Comparison of ENCODE assay signal across 8 cellular contexts in genomic region chr15:76335851-76336253, GRCh38. TPM values are rescaled to one million over a fixed set of nuclear protein-coding genes. Genes with fewer than 3 reads are reported as not detected.
A peak's percentile ranks its signal among the peaks of the same experiment; 100 is the strongest.
DNase-seq lines count a peak whose midpoint lies in the region; ATAC-seq, FAIRE-seq and TF ChIP-seq lines count a peak whose summit lies in the region.

No MANE protein-coding gene starts in this region.

- H3K4me3 ChIP-seq in GM08714 (ENCODE audit: low read length) (peak overlapping the region; percentile 75), GM12878 (peak overlapping the region; percentile 62)

- H3K27ac ChIP-seq in KOPT-K1 (ENCODE audit: low read depth, low read length, poor library complexity, severe bottlenecking) (peak overlapping the region; percentile 66), GM12878 (ENCODE audit: control insufficient read depth, insufficient read depth) (peak overlapping the region; percentile 51), caudate nucleus (ENCODE audit: low read depth, low read length) (no peak overlapping the region)

- peaks cover 24% of the 10 kb centered on the region for H3K4me1 ChIP-seq in GM12878 (ENCODE audit: control insufficient read depth, insufficient read depth, low read length)

- no peaks in the 10 kb centered on the region for H3K36me3 Mint-ChIP-seq in nephron progenitor cell (ENCODE audit: low read depth)

- CTCF ChIA-PET in GM12878 (lab: Yijun Ruan, JAX) = interaction anchor here (0.7 to 1.0 kb wide), 4 partner anchors 9 to 18 kb away, joined by 3 read pairs; no protein-coding TSS in a partner anchor

- peak; percentile 22; the same call in 1 of the 3 replicates for ATAC-seq in GM12878
- no peak for ATAC-seq in left ventricle myocardium superior
- no peak for ATAC-seq in esophagus mucosa
- ATAC-seq in HG03442 (IDR thresholded peaks at IDR 0.05; ENCODE audit: unreplicated experiment) = no peak

- RAD21 ChIA-PET in GM12878 (lab: Charles Lee; ENCODE audit: unreplicated experiment) = interaction anchor here (0.7 to 1.0 kb wide), 3 partner anchors 9 to 108 kb away, joined by 3 read pairs; no protein-coding TSS in a partner anchor

- in situ Hi-C loops in GM12878 (cut with MboI) = no loop called here

- intact Hi-C loops in GM12878 (cut with micrococcal nuclease; ENCODE audit: unreplicated experiment) (loop anchor here (5.0 kb wide), 1 partner anchor 144 kb away; no protein-coding TSS in a partner anchor), left ventricle myocardium superior (cut with micrococcal nuclease) (no loop called here)

- H3K27me3 ChIP-seq in GM12878 (replicated peaks in 1 of 2; ENCODE audit: control insufficient read depth in 2 of 2, insufficient read depth in 2 of 2, low read length in 1 of 2) = peaks cover 9 to 20% of the 10 kb centered on the region in 2 experiments

- H4K20me1 ChIP-seq in GM12878 (ENCODE audit: control insufficient read depth, insufficient read depth) = no peaks in the 10 kb centered on the region

- no peaks in the 10 kb centered on the region; the same call in 1 of the 2 replicates for H3K79me2 ChIP-seq in GM12878 (ENCODE audit: control insufficient read depth, insufficient read depth, low read length)

- TF ChIP-seq CTCF in GM12878 (IDR thresholded peaks at IDR 0.05 in 2 of 3, conservative IDR thresholded peaks at IDR 0.05 in 1 of 3; ENCODE audit: control insufficient read depth in 2 of 3, extremely low read depth in 1 of 3, insufficient read depth in 1 of 3, low read depth in 3 of 3, low read length in 3 of 3) (no peak), nephron progenitor cell (IDR thresholded peaks at IDR 0.05) (no peak)

- H3K9me3 Mint-ChIP-seq in nephron progenitor cell = no peaks in the 10 kb centered on the region

- no peak overlapping the region for H3K27ac Mint-ChIP-seq in nephron progenitor cell

- SMC1A ChIA-PET in GM12878 (lab: Charles Lee; ENCODE audit: uncharacterized antibody, unreplicated experiment) = interaction anchor here (1.0 kb wide), 1 partner anchor 9 kb away, joined by 3 read pairs; no protein-coding TSS in a partner anchor

- peak overlapping the region; percentile 91 for H3K4me2 ChIP-seq in GM12878 (ENCODE audit: control insufficient read depth, insufficient read depth)

- peak overlapping the region; percentile 73 for H3K9ac ChIP-seq in GM12878 (ENCODE audit: control insufficient read depth, insufficient read depth, low read length)

- H3K4me1 Mint-ChIP-seq in nephron progenitor cell = peaks cover 47% of the 10 kb centered on the region

- FAIRE-seq in GM12878 (lab: Jason Lieb, UNC) = peak; percentile 64

- H2AFZ ChIP-seq in GM12878 (ENCODE audit: control insufficient read depth, low read depth, low read length) = peak overlapping the region; percentile 59

- 2% methylated on average over 11 of the region's 11 CpGs for WGBS in GM12878 (ENCODE audit: insufficient coverage, insufficient replicate concordance, low lambda C conversion rate, missing lambda C conversion rate)

- H3K9me3 ChIP-seq in KOPT-K1 (ENCODE audit: insufficient read depth, low read length, poor library complexity, severe bottlenecking) (no peaks in the 10 kb centered on the region), GM12878 (replicated peaks; ENCODE audit: control insufficient read depth, insufficient read depth, low read length) (no peaks in the 10 kb centered on the region; the same call in 1 of the 3 replicates)

- no peak for TF ChIP-seq EP300 in GM12878 (IDR thresholded peaks at IDR 0.05; ENCODE audit: borderline replicate concordance in 1 of 2, control insufficient read depth in 1 of 2, low read depth in 2 of 2, low read length in 2 of 2)

- DNase-seq in GM12878 (ENCODE audit: low read depth, low spot score) = no peak
- DNase-seq in nephron progenitor cell = peak; percentile 13
- DNase-seq in left ventricle myocardium superior = no peak
- no peak for DNase-seq in caudate nucleus (lab: John Stamatoyannopoulos, UW)

- POLR2A ChIA-PET in GM12878 (lab: Charles Lee) = interaction anchor here (0.7 kb wide), 1 partner anchor 10 kb away, joined by 3 read pairs; no protein-coding TSS in a partner anchor

- peaks cover 86% of the 10 kb centered on the region for H3K27me3 Mint-ChIP-seq in nephron progenitor cell (ENCODE audit: low read depth, poor library complexity)

- no TSS peak for BruUV-seq in GM12878 (replicated peaks; lab: Mats Ljungman, UMichigan)

- H3K36me3 ChIP-seq in KOPT-K1 (ENCODE audit: insufficient read depth, low read length) (no peaks in the 10 kb centered on the region), GM12878 (ENCODE audit: control insufficient read depth in 2 of 2, insufficient read depth in 2 of 2, low read length in 1 of 2) (no peaks in the 10 kb centered on the region)

- TF ChIP-seq POLR2A in GM12878 (IDR thresholded peaks at IDR 0.05; ENCODE audit: low read depth, low read length) = no peak

- H3K4me3 Mint-ChIP-seq in nephron progenitor cell = peak overlapping the region; percentile 85

- no peak for TF ChIP-seq RAD21 in GM12878 (IDR thresholded peaks at IDR 0.05; ENCODE audit: insufficient read depth, low read depth, low read length)

TF ChIP-seq in GM12878, 131 proteins besides CTCF, POLR2A, EP300 and RAD21 (continues in another document):
- TF ChIP-seq ZNF24 (IDR thresholded peaks at IDR 0.05) (no peak), DPF2 (IDR thresholded peaks at IDR 0.05) (no peak), ZNF384 (IDR thresholded peaks at IDR 0.05; ENCODE audit: borderline replicate concordance, low read depth, low read length) (no peak), SMAD1 (IDR thresholded peaks at IDR 0.05; ENCODE audit: low read depth, partially characterized antibody) (no peak), NKRF (conservative IDR thresholded peaks at IDR 0.05) (no peak), POLR2AphosphoS5 (IDR thresholded peaks at IDR 0.05; ENCODE audit: low read length) (no peak), IRF3 (IDR thresholded peaks at IDR 0.05) (no peak)

RNA-seq across cellular contexts. Expression of gene ISL2, which starts 0.7 kb away (rescaled TPM):
- 0.29 TPM in 1 of 2 replicates, not detected in the other for total RNA-seq in GM12878 (2013; cell fraction: nucleolus; rRNA removed)
- total RNA-seq in GM12878 (2014; rRNA removed) = 0.11 TPM in 1 of 2 replicates, not detected in the other
- total RNA-seq in GM12878 (2014; rRNA removed; fragmentation: Illumina TruSeq; extraction: Trizol) = not detected in 2 replicates
- 0.26 TPM in 1 of 2 replicates, not detected in the other for total RNA-seq in GM12878 (2021)
- polyA plus RNA-seq in GM12878 (2011; ENCODE audit: low read depth) = 0.91 TPM
- 0.06 and 0.08 TPM in 2 replicates for polyA plus RNA-seq in GM12878 (2011; rRNA removed)
- 0.18 and 0.30 TPM in 2 replicates for polyA plus RNA-seq in GM12878 (2011; cell fraction: cytosol; rRNA removed)
- polyA plus RNA-seq in GM12878 (2011; cell fraction: nucleus; rRNA removed) = 1.6 and 1.7 TPM in 2 replicates
- polyA plus RNA-seq in GM12878 (2012) = 1.4 and 2.3 TPM in 2 replicates
- not detected in 2 replicates for polyA plus RNA-seq in GM12878 (2014; fragmentation: Illumina TruSeq; extraction: Trizol)
- not detected for polyA plus RNA-seq in GM12878 (2014; fragmentation: Nextera tagmentation; extraction: Ambion mirVana)
- 0.05 TPM in 1 of 2 replicates, not detected in the other for polyA plus RNA-seq in GM12878 (2014; rRNA removed)
- not detected for polyA plus RNA-seq in GM12878 (2016; fragmentation: Nextera tagmentation; extraction: Ambion mirVana)
- 0.15 TPM in 1 of 2 replicates, not detected in the other for polyA minus RNA-seq in GM12878 (2011; rRNA and poly(A)+ RNA removed)
- polyA minus RNA-seq in GM12878 (2011; cell fraction: cytosol; rRNA and poly(A)+ RNA removed) = 1.7 TPM in 1 of 2 replicates, not detected in the other
- not detected in 2 replicates for polyA minus RNA-seq in GM12878 (2011; cell fraction: nucleus; rRNA and poly(A)+ RNA removed)
- total RNA-seq in left ventricle myocardium superior = not detected
- total RNA-seq in esophagus mucosa = not detected

RNA-seq across cellular contexts. Expression of gene ETFA, which starts 24.6 kb away (rescaled TPM):
- 212 and 216 TPM in 2 replicates for total RNA-seq in GM12878 (2013; cell fraction: nucleolus; rRNA removed)
- total RNA-seq in GM12878 (2014; rRNA removed) (129 and 135 TPM in 2 replicates), GM12878 (2014; rRNA removed; fragmentation: Illumina TruSeq; extraction: Trizol) (156 and 159 TPM in 2 replicates), GM12878 (2021) (149 and 172 TPM in 2 replicates), left ventricle myocardium superior (497 TPM), esophagus mucosa (79.8 TPM)
- polyA plus RNA-seq in GM12878 (2011; ENCODE audit: low read depth) = 156 TPM
- polyA plus RNA-seq in GM12878 (2011; rRNA removed) (331 and 404 TPM in 2 replicates), GM12878 (2014; fragmentation: Illumina TruSeq; extraction: Trizol) (166 and 192 TPM in 2 replicates), GM12878 (2014; fragmentation: Nextera tagmentation; extraction: Ambion mirVana) (100 to 1,000 TPM; 114 to 124 TPM), GM12878 (2014; rRNA removed) (136 and 148 TPM in 2 replicates), GM12878 (2016; fragmentation: Nextera tagmentation; extraction: Ambion mirVana) (100 to 1,000 TPM; 290 to 320 TPM)
- 181 and 197 TPM in 2 replicates for polyA plus RNA-seq in GM12878 (2011; cell fraction: cytosol; rRNA removed)
- 100 and 118 TPM in 2 replicates for polyA plus RNA-seq in GM12878 (2011; cell fraction: nucleus; rRNA removed)
- 172 and 177 TPM in 2 replicates for polyA plus RNA-seq in GM12878 (2012)
- 154 and 211 TPM in 2 replicates for polyA minus RNA-seq in GM12878 (2011; rRNA and poly(A)+ RNA removed)
- 45.7 and 54.7 TPM in 2 replicates for polyA minus RNA-seq in GM12878 (2011; cell fraction: cytosol; rRNA and poly(A)+ RNA removed)
- 43.0 and 54.1 TPM in 2 replicates for polyA minus RNA-seq in GM12878 (2011; cell fraction: nucleus; rRNA and poly(A)+ RNA removed)
